8 cellular contexts compared by ENCODE assay signal in genomic region chr19:38734426-38735256, GRCh38.
A peak's percentile ranks its signal among the peaks of the same experiment; 100 is the strongest.
DNase-seq lines count a peak whose midpoint lies in the region; ATAC-seq and TF ChIP-seq lines count a peak whose summit lies in the region.

No MANE protein-coding gene starts in this region.

- no peaks in the 10 kb centered on the region for H3K27me3 ChIP-seq in mucosa of stomach (ENCODE audit: control insufficient read depth, insufficient read depth, low read length)

- H3K9ac ChIP-seq in mucosa of stomach (ENCODE audit: low read length): peak overlapping the region; percentile 67

- H3K4me1 ChIP-seq in mucosa of stomach (ENCODE audit: control insufficient read depth, insufficient read depth, low read length): peaks cover 49% of the 10 kb centered on the region

- peaks cover 5% of the 10 kb centered on the region for H3K36me3 ChIP-seq in mucosa of stomach (ENCODE audit: control insufficient read depth, insufficient read depth, low read length)

- TF ChIP-seq CTCF in choroid plexus epithelial cell (conservative IDR thresholded peaks at IDR 0.05; ENCODE audit: low read depth, low read length): no peak

- H3K4me3 ChIP-seq in choroid plexus epithelial cell (ENCODE audit: low read depth, low read length) (no peak overlapping the region), mucosa of stomach (ENCODE audit: low read length) (no peak overlapping the region)

- no peaks in the 10 kb centered on the region for H3K9me3 ChIP-seq in mucosa of stomach (ENCODE audit: control insufficient read depth, low read length)

- TF ChIP-seq POLR2A in GM19099 (IDR thresholded peaks at IDR 0.05; ENCODE audit: extremely low read depth, insufficient read length, low read depth): peak; percentile 38

- DNase-seq in 8988T (peak; percentile 95), SKM-1 (lab: John Stamatoyannopoulos, UW; ENCODE audit: unreplicated experiment) (peak; percentile 42), choroid plexus epithelial cell (ENCODE audit: low read depth) (peak; percentile 48), middle frontal gyrus (ENCODE audit: extremely low spot score, low spot score) (no peak), NCI-H1092 treated with DMSO at 0.1 percent for 48 hours (lab: John Stamatoyannopoulos, UW) (no peak)

- no peak for ATAC-seq in GM18517 (IDR thresholded peaks at IDR 0.05; ENCODE audit: unreplicated experiment)

Comparison
In these comparisons a context has a peak if more than half of its experiments do, and no peak if none do; other contexts are left out.
1. DNase-seq: peak in 8988T (single experiment), SKM-1 (single experiment) and choroid plexus epithelial cell (single experiment); none in middle frontal gyrus (single experiment) and NCI-H1092 treated with DMSO at 0.1 percent for 48 hours (single experiment).